Comparison of ENCODE assay signal across 14 cellular contexts in the genomic region with DNA sequence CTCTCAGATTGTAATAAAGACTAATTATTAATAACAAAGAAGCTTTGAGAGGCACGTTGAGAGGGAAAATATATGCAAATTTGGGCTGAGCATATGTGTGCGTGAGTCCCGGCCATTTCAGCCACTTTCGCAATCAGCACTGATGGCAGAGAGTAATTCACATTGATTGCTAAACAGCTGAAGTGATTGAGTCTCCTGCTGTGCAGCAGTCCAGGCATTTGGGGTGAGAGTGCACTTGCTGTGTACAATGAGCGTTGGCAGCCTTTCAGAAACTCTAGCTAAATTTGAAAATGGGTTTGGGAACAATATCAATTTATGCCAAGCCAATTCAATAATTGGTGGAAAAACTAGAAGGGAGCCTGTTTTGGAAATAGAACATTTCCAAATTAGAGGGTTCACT.
A peak's percentile ranks its signal among the peaks of the same experiment; 100 is the strongest.
DNase-seq lines count a peak whose midpoint lies in the region; ATAC-seq, FAIRE-seq and TF ChIP-seq lines count a peak whose summit lies in the region.
"Had no signal": no experiment of that assay in that cellular context is flagged by ENCODE, and none has a peak within 500 bp of the region (broad histone marks: within the 10 kb centered on the region; RNA-seq: fewer than 3 reads in every experiment).

No MANE protein-coding gene starts in this region.

- H3K27ac ChIP-seq in HepG2 (ENCODE audit: extremely low read length, insufficient read depth, low read length): no peak overlapping the region
- H3K27ac ChIP-seq: BLaER1, prostate gland had no signal

- in situ Hi-C loops in HepG2 (cut with HindIII; ENCODE audit: extremely low pct_ligation_motif_present, low pct_unique_long_range_greater_than_20kb): no loop called here

- H3K27me3 ChIP-seq in HepG2 (ENCODE audit: control insufficient read depth in 1 of 2, insufficient read depth in 2 of 2, low read length in 2 of 2): no peaks in the 10 kb centered on the region; a peak in 1 of 5 replicates
- H3K27me3 ChIP-seq: BLaER1 had no signal

- no peak overlapping the region for H2AFZ ChIP-seq in HepG2 (ENCODE audit: low read length)

- ATAC-seq in HepG2 (peak; percentile 54), GM21360 (IDR thresholded peaks at IDR 0.05; ENCODE audit: unreplicated experiment) (no peak), HG02884 (IDR thresholded peaks at IDR 0.05; ENCODE audit: unreplicated experiment) (no peak)
- ATAC-seq: stimulated activated naive CD8-positive, alpha-beta T cell treated with anti-CD3 and anti-CD28 coated beads, Interleukin-15, amount 100 ng/mL, for 72 hours had no signal

- no peak for FAIRE-seq in HepG2 (lab: Jason Lieb, UNC)
- FAIRE-seq: GM18507 had no signal

- H4K20me1 ChIP-seq in HepG2 (ENCODE audit: insufficient read depth, low read length): no peaks in the 10 kb centered on the region
- H4K20me1 ChIP-seq: BLaER1 had no signal

- H3K79me2 ChIP-seq in HepG2 (ENCODE audit: insufficient read depth, low read length): no peaks in the 10 kb centered on the region

- POLR2A ChIA-PET in HepG2 (lab: Yijun Ruan, JAX): no interaction called here

- peak; percentile 36 for DNase-seq in AG20443 (ENCODE audit: low spot score)
- DNase-seq in NCI-H1092 (lab: John Stamatoyannopoulos, UW): peak; percentile 44
- DNase-seq in RPMI7951 (ENCODE audit: low read depth): peak; percentile 5
- DNase-seq in HepG2 (ENCODE audit: low spot score): no peak
- no peak for DNase-seq in activated CD8-positive, alpha-beta memory T cell treated with anti-CD3 and anti-CD28 coated beads, Interleukin-2, amount 50 U/mL, for 4 hours
- DNase-seq in NCI-H82 (lab: John Stamatoyannopoulos, UW): no peak
- DNase-seq: activated CD4-positive, alpha-beta T cell treated with anti-CD3 and anti-CD28 coated beads, Interleukin-2, amount 50 U/mL, for 4 hours; stimulated activated CD4-positive, alpha-beta T cell treated with anti-CD3 and anti-CD28 coated beads, Interleukin-4, amount 100 ng/mL, for 24 hours; stimulated activated naive CD8-positive, alpha-beta T cell treated with anti-CD3 and anti-CD28 coated beads, Interleukin-15, amount 100 ng/mL, for 72 hours had no signal

- TF ChIP-seq RAD21 in HepG2 (CRISPR knock-in tag; IDR thresholded peaks at IDR 0.05): no peak

- TF ChIP-seq POLR2A in HepG2 (IDR thresholded peaks at IDR 0.05; ENCODE audit: insufficient read depth in 1 of 2, low read depth in 2 of 2, low read length in 2 of 2): no peak

- H3K4me3 ChIP-seq in HepG2 (replicated peaks in 1 of 3; ENCODE audit: insufficient read depth in 1 of 3, low read depth in 2 of 3, low read length in 3 of 3): no peak overlapping the region
- H3K4me3 ChIP-seq: BLaER1, prostate gland had no signal

- TF ChIP-seq EP300 in HepG2 (IDR thresholded peaks at IDR 0.05; ENCODE audit: low read depth in 2 of 2, low read length in 2 of 2) (no peak), HepG2 (CRISPR knock-in tag; IDR thresholded peaks at IDR 0.05; ENCODE audit: borderline replicate concordance) (no peak)

- intact Hi-C loops in HepG2 (cut with micrococcal nuclease; ENCODE audit: unreplicated experiment): no loop called here

- peaks cover 12% of the 10 kb centered on the region for H3K4me1 ChIP-seq in HepG2 (ENCODE audit: insufficient read depth, low read length)
- H3K4me1 ChIP-seq: BLaER1, prostate gland had no signal

- CTCF ChIA-PET in HepG2 (lab: Yijun Ruan, JAX; ENCODE audit: low intra/inter-chr PET ratio, low total read pairs): no interaction called here

- 8% methylated on average over 5 of the region's 5 CpGs for WGBS in HepG2 (ENCODE audit: low lambda C conversion rate)

- H3K36me3 ChIP-seq in HepG2 (replicated peaks in 1 of 2; ENCODE audit: control insufficient read depth in 1 of 2, insufficient read depth in 2 of 2, low read length in 2 of 2): no peaks in the 10 kb centered on the region
- H3K36me3 ChIP-seq: BLaER1, prostate gland had no signal

- H3K9me3 ChIP-seq in HepG2 (ENCODE audit: low read length): no peaks in the 10 kb centered on the region
- H3K9me3 ChIP-seq: BLaER1, prostate gland had no signal

- no peak overlapping the region for H3K4me2 ChIP-seq in HepG2 (ENCODE audit: low read depth, low read length)
- H3K4me2 ChIP-seq: BLaER1 had no signal

- BruUV-seq in HepG2 (replicated peaks; lab: Mats Ljungman, UMichigan): no TSS peak

- no peak for TF ChIP-seq CTCF in HepG2 (CRISPR knock-in tag; IDR thresholded peaks at IDR 0.05)

- H3K9ac ChIP-seq in HepG2 (ENCODE audit: insufficient read depth, low read depth, low read length): no peak overlapping the region
- H3K9ac ChIP-seq: BLaER1 had no signal

TF ChIP-seq in HepG2, 621 proteins besides CTCF, POLR2A, EP300 and RAD21 (continues in another document):
- TF ChIP-seq ZNF777 (CRISPR knock-in tag; IDR thresholded peaks at IDR 0.05) (no peak), PPARG (CRISPR knock-in tag; conservative IDR thresholded peaks at IDR 0.05) (no peak), ZNF256 (CRISPR knock-in tag; conservative IDR thresholded peaks at IDR 0.05) (no peak), ZNF646 (CRISPR knock-in tag; IDR thresholded peaks at IDR 0.05) (no peak), RBFOX2 (IDR thresholded peaks at IDR 0.05; ENCODE audit: low read depth, low read length) (no peak), PHF5A (CRISPR knock-in tag; IDR thresholded peaks at IDR 0.05; ENCODE audit: low read depth, unreplicated experiment) (no peak), GATAD2A (CRISPR knock-in tag; IDR thresholded peaks at IDR 0.05) (no peak), ZHX1 (CRISPR knock-in tag; IDR thresholded peaks at IDR 0.05; ENCODE audit: low read depth) (no peak)

Comparison
In these comparisons a context has a peak if more than half of its experiments do, and no peak if none do; other contexts are left out.
1. DNase-seq: peak in AG20443 (single experiment), NCI-H1092 (single experiment) and RPMI7951 (single experiment); none in HepG2 (single experiment), activated CD8-positive, alpha-beta memory T cell treated with anti-CD3 and anti-CD28 coated beads, Interleukin-2, amount 50 U/mL, for 4 hours (single experiment) and NCI-H82 (single experiment).